ENCODE assay signal across 24 cellular contexts in genomic region chr6:11322252-11322885, GRCh38.
DNase-seq lines count a peak whose midpoint lies in the region; ATAC-seq and TF ChIP-seq lines count a peak whose summit lies in the region.
"Had no signal": no experiment of that assay in that cellular context is flagged by ENCODE, and none has a peak within 500 bp of the region (broad histone marks: within the 10 kb centered on the region; RNA-seq: fewer than 3 reads in every experiment).

No MANE protein-coding gene starts in this region.

- H3K9ac ChIP-seq in OCI-LY3 (ENCODE audit: low read length): no peak overlapping the region
- H3K9ac ChIP-seq: BLaER1 treated with 17β-estradiol and CSF1 and Interleukin-3, amounts not matched to agents 10 nM and 100 nM; parathyroid adenoma had no signal

- H3K27ac ChIP-seq in OCI-LY3 (ENCODE audit: low read length) (peak overlapping the region; percentile 11; the same call in 1 of the 2 replicates), epithelial cell of prostate (peak overlapping the region; percentile 52)
- H3K27ac ChIP-seq: parathyroid adenoma had no signal

- H2AFZ ChIP-seq in OCI-LY3 (ENCODE audit: low read depth, low read length): no peak overlapping the region
- H2AFZ ChIP-seq: hepatocyte, parathyroid adenoma had no signal

- peaks cover 26% of the 10 kb centered on the region; the same call in 1 of the 2 replicates for H4K20me1 ChIP-seq in OCI-LY3 (ENCODE audit: insufficient read depth, low read length)
- H4K20me1 ChIP-seq: BLaER1 treated with 17β-estradiol and CSF1 and Interleukin-3, amounts not matched to agents 10 nM and 100 nM had no signal

- peaks cover 76% of the 10 kb centered on the region for H3K79me2 ChIP-seq in OCI-LY3 (ENCODE audit: low read length)
- H3K79me2 ChIP-seq: hepatocyte, parathyroid adenoma had no signal

- peaks cover 39% of the 10 kb centered on the region for H3K36me3 Mint-ChIP-seq in activated CD8-positive, alpha-beta T cell treated with anti-CD3 and anti-CD28 coated beads for 36 hours (ENCODE audit: low read depth)
- peaks cover 49% of the 10 kb centered on the region for H3K36me3 Mint-ChIP-seq in activated CD8-positive, alpha-beta T cell treated with anti-CD3 and anti-CD28 coated beads, Interleukin-2, amount 10 ng/mL, durations not matched to agents 7 days and 5 days (ENCODE audit: low read depth)
- peaks cover 31% of the 10 kb centered on the region for H3K36me3 Mint-ChIP-seq in stimulated activated effector memory CD8-positive, alpha-beta T cell treated with anti-CD3 and anti-CD28 coated beads, Interleukin-12 subunit alpha, Interleukin-12 subunit beta, amount 100 ng/mL, for 72 hours
- H3K36me3 Mint-ChIP-seq: type B pancreatic cell had no signal

- TF ChIP-seq CTCF in activated CD8-positive, alpha-beta T cell treated with anti-CD3 and anti-CD28 coated beads for 36 hours (IDR thresholded peaks at IDR 0.05): no peak
- TF ChIP-seq CTCF in OCI-LY3 (IDR thresholded peaks at IDR 0.05; ENCODE audit: low read depth, low read length): no peak

- H3K4me3 ChIP-seq in OCI-LY3 (ENCODE audit: low read length): no peak overlapping the region
- H3K4me3 ChIP-seq: BLaER1 treated with 17β-estradiol and CSF1 and Interleukin-3, amounts not matched to agents 10 nM and 100 nM; hepatocyte had no signal

- H3K4me1 Mint-ChIP-seq in activated CD8-positive, alpha-beta T cell treated with anti-CD3 and anti-CD28 coated beads for 36 hours (ENCODE audit: low read depth): peaks cover 71% of the 10 kb centered on the region
- peaks cover 62% of the 10 kb centered on the region for H3K4me1 Mint-ChIP-seq in activated CD8-positive, alpha-beta T cell treated with anti-CD3 and anti-CD28 coated beads, Interleukin-2, amount 10 ng/mL, durations not matched to agents 7 days and 5 days (ENCODE audit: low read depth)
- peaks cover 73% of the 10 kb centered on the region for H3K4me1 Mint-ChIP-seq in stimulated activated effector memory CD8-positive, alpha-beta T cell treated with anti-CD3 and anti-CD28 coated beads, Interleukin-12 subunit alpha, Interleukin-12 subunit beta, amount 100 ng/mL, for 72 hours

- no peak for ATAC-seq in activated CD8-positive, alpha-beta T cell treated with anti-CD3 and anti-CD28 coated beads for 36 hours
- ATAC-seq in activated CD8-positive, alpha-beta T cell treated with anti-CD3 and anti-CD28 coated beads, Interleukin-2, amount 10 ng/mL, durations not matched to agents 7 days and 5 days: no peak
- no peak for ATAC-seq in stimulated activated effector memory CD8-positive, alpha-beta T cell treated with anti-CD3 and anti-CD28 coated beads, Interleukin-12 subunit alpha, Interleukin-12 subunit beta, amount 100 ng/mL, for 72 hours
- ATAC-seq: HCT116; naive thymus-derived CD4-positive, alpha-beta T cell had no signal

- CTCF ChIA-PET in activated CD8-positive, alpha-beta T cell treated with anti-CD3 and anti-CD28 coated beads for 36 hours (lab: Charles Lee): interaction anchor here (1.2 kb wide), 1 partner anchor 32 kb away, joined by 3 read pairs; no protein-coding TSS in a partner anchor
- CTCF ChIA-PET in activated CD8-positive, alpha-beta T cell treated with anti-CD3 and anti-CD28 coated beads, Interleukin-2, amount 10 ng/mL, durations not matched to agents 7 days and 5 days (lab: Charles Lee): interaction anchor here (1.5 to 2.2 kb wide), 2 partner anchors 173 to 174 kb away, joined by 4 to 5 read pairs; no protein-coding TSS in a partner anchor

- H3K27me3 Mint-ChIP-seq in activated CD8-positive, alpha-beta T cell treated with anti-CD3 and anti-CD28 coated beads for 36 hours: no peaks in the 10 kb centered on the region
- H3K27me3 Mint-ChIP-seq in activated CD8-positive, alpha-beta T cell treated with anti-CD3 and anti-CD28 coated beads, Interleukin-2, amount 10 ng/mL, durations not matched to agents 7 days and 5 days (ENCODE audit: low read depth): no peaks in the 10 kb centered on the region
- H3K27me3 Mint-ChIP-seq: activated naive CD4-positive, alpha-beta T cell treated with anti-CD3 and anti-CD28 coated beads, Interleukin-2, amount 10 ng/mL, durations not matched to agents 7 days and 5 days; naive thymus-derived CD4-positive, alpha-beta T cell; stimulated activated naive CD8-positive, alpha-beta T cell treated with anti-CD3 and anti-CD28 coated beads, Interleukin-15, Interleukin-2, amounts not matched to agents 100 ng/mL and 50 ng/mL, for 24 hours had no signal

- DNase-seq in activated CD8-positive, alpha-beta T cell treated with anti-CD3 and anti-CD28 coated beads for 36 hours: no peak
- no peak for DNase-seq in activated CD8-positive, alpha-beta T cell treated with anti-CD3 and anti-CD28 coated beads, Interleukin-2, amount 10 ng/mL, durations not matched to agents 7 days and 5 days
- no peak for DNase-seq in epithelial cell of prostate (ENCODE audit: low read depth, low spot score)
- DNase-seq in stimulated activated effector memory CD8-positive, alpha-beta T cell treated with anti-CD3 and anti-CD28 coated beads, Interleukin-12 subunit alpha, Interleukin-12 subunit beta, amount 100 ng/mL, for 72 hours (ENCODE audit: low spot score in 2 of 2): no peak
- DNase-seq in germinal center (ENCODE audit: low spot score): no peak
- no peak for DNase-seq in cortex of kidney (lab: John Stamatoyannopoulos, UW)
- DNase-seq in NCI-H146 treated with DMSO at 0.1 percent for 48 hours (lab: John Stamatoyannopoulos, UW; ENCODE audit: unreplicated experiment): no peak
- DNase-seq: activated CD4-positive, alpha-beta T cell treated with anti-CD3 and anti-CD28 coated beads for 48 hours; activated naive CD4-positive, alpha-beta T cell treated with anti-CD3 and anti-CD28 coated beads, Interleukin-2, amount 10 ng/mL, durations not matched to agents 7 days and 5 days; activated T-cell treated with anti-CD3 and anti-CD28 coated beads for 4 hours; KG1; naive thymus-derived CD4-positive, alpha-beta T cell; NCI-H1092; NCI-H2081; NCI-H510A; stimulated activated CD4-positive, alpha-beta T cell treated with anti-CD3 and anti-CD28 coated beads, Interleukin-1b, Interleukin-23, amount 100 ng/mL, for 48 hours; SW 1271 had no signal

- no peaks in the 10 kb centered on the region for H3K27me3 ChIP-seq in OCI-LY3 (ENCODE audit: low read depth, low read length)
- H3K27me3 ChIP-seq: BLaER1 treated with 17β-estradiol and CSF1 and Interleukin-3, amounts not matched to agents 10 nM and 100 nM; hepatocyte had no signal

- H3K36me3 ChIP-seq in OCI-LY3 (replicated peaks; ENCODE audit: low read depth, low read length): peaks cover 55% of the 10 kb centered on the region

- H3K4me1 ChIP-seq in OCI-LY3 (ENCODE audit: low read length): peaks cover 32% of the 10 kb centered on the region
- H3K4me1 ChIP-seq: parathyroid adenoma had no signal

- H3K27ac Mint-ChIP-seq in activated CD8-positive, alpha-beta T cell treated with anti-CD3 and anti-CD28 coated beads for 36 hours: peak overlapping the region; percentile 60
- no peak overlapping the region for H3K27ac Mint-ChIP-seq in activated CD8-positive, alpha-beta T cell treated with anti-CD3 and anti-CD28 coated beads, Interleukin-2, amount 10 ng/mL, durations not matched to agents 7 days and 5 days
- H3K27ac Mint-ChIP-seq in stimulated activated effector memory CD8-positive, alpha-beta T cell treated with anti-CD3 and anti-CD28 coated beads, Interleukin-12 subunit alpha, Interleukin-12 subunit beta, amount 100 ng/mL, for 72 hours: peak overlapping the region; percentile 12
- H3K27ac Mint-ChIP-seq: activated naive CD4-positive, alpha-beta T cell treated with anti-CD3 and anti-CD28 coated beads, Interleukin-2, amount 10 ng/mL, durations not matched to agents 7 days and 5 days; type B pancreatic cell had no signal

- intact Hi-C loops in activated CD8-positive, alpha-beta T cell treated with anti-CD3 and anti-CD28 coated beads for 36 hours (cut with micrococcal nuclease): loop anchor here (5.0 kb wide), 1 partner anchor 45 kb away; no protein-coding TSS in a partner anchor

- H3K4me3 Mint-ChIP-seq in activated CD8-positive, alpha-beta T cell treated with anti-CD3 and anti-CD28 coated beads for 36 hours: no peak overlapping the region
- H3K4me3 Mint-ChIP-seq in activated CD8-positive, alpha-beta T cell treated with anti-CD3 and anti-CD28 coated beads, Interleukin-2, amount 10 ng/mL, durations not matched to agents 7 days and 5 days: no peak overlapping the region
- no peak overlapping the region for H3K4me3 Mint-ChIP-seq in stimulated activated effector memory CD8-positive, alpha-beta T cell treated with anti-CD3 and anti-CD28 coated beads, Interleukin-12 subunit alpha, Interleukin-12 subunit beta, amount 100 ng/mL, for 72 hours
- H3K4me3 Mint-ChIP-seq: activated naive CD4-positive, alpha-beta T cell treated with anti-CD3 and anti-CD28 coated beads, Interleukin-2, amount 10 ng/mL, durations not matched to agents 7 days and 5 days; stimulated activated naive CD8-positive, alpha-beta T cell treated with anti-CD3 and anti-CD28 coated beads, Interleukin-15, Interleukin-2, amounts not matched to agents 100 ng/mL and 50 ng/mL, for 24 hours; type B pancreatic cell had no signal

- no peaks in the 10 kb centered on the region for H3K9me3 Mint-ChIP-seq in activated CD8-positive, alpha-beta T cell treated with anti-CD3 and anti-CD28 coated beads for 36 hours
- no peaks in the 10 kb centered on the region for H3K9me3 Mint-ChIP-seq in activated CD8-positive, alpha-beta T cell treated with anti-CD3 and anti-CD28 coated beads, Interleukin-2, amount 10 ng/mL, durations not matched to agents 7 days and 5 days (ENCODE audit: insufficient read depth)
- no peaks in the 10 kb centered on the region for H3K9me3 Mint-ChIP-seq in stimulated activated effector memory CD8-positive, alpha-beta T cell treated with anti-CD3 and anti-CD28 coated beads, Interleukin-12 subunit alpha, Interleukin-12 subunit beta, amount 100 ng/mL, for 72 hours
- H3K9me3 Mint-ChIP-seq: stimulated activated naive CD8-positive, alpha-beta T cell treated with anti-CD3 and anti-CD28 coated beads, Interleukin-15, Interleukin-2, amounts not matched to agents 100 ng/mL and 50 ng/mL, for 24 hours; type B pancreatic cell had no signal

- no peaks in the 10 kb centered on the region for H3K9me3 ChIP-seq in OCI-LY3 (ENCODE audit: insufficient read depth, low read length)

- H3K4me2 ChIP-seq in OCI-LY3 (ENCODE audit: low read length): peak overlapping the region; percentile 4; the same call in 1 of the 2 replicates
- H3K4me2 ChIP-seq: hepatocyte had no signal

- POLR2A ChIA-PET in activated CD8-positive, alpha-beta T cell treated with anti-CD3 and anti-CD28 coated beads for 36 hours (lab: Charles Lee): interaction anchor here (0.6 to 1.4 kb wide), 4 partner anchors 24 to 173 kb away, joined by 3 to 4 read pairs (median 4); no protein-coding TSS in a partner anchor
- POLR2A ChIA-PET in activated CD8-positive, alpha-beta T cell treated with anti-CD3 and anti-CD28 coated beads, Interleukin-2, amount 10 ng/mL, durations not matched to agents 7 days and 5 days (lab: Charles Lee): interaction anchor here (0.6 to 2.1 kb wide), 3 partner anchors 18 to 90 kb away, joined by 3 to 8 read pairs (median 5); partner anchors contain the start of gene NEDD9
